Comparison of ENCODE assay signal across 9 cellular contexts in the genomic region with DNA sequence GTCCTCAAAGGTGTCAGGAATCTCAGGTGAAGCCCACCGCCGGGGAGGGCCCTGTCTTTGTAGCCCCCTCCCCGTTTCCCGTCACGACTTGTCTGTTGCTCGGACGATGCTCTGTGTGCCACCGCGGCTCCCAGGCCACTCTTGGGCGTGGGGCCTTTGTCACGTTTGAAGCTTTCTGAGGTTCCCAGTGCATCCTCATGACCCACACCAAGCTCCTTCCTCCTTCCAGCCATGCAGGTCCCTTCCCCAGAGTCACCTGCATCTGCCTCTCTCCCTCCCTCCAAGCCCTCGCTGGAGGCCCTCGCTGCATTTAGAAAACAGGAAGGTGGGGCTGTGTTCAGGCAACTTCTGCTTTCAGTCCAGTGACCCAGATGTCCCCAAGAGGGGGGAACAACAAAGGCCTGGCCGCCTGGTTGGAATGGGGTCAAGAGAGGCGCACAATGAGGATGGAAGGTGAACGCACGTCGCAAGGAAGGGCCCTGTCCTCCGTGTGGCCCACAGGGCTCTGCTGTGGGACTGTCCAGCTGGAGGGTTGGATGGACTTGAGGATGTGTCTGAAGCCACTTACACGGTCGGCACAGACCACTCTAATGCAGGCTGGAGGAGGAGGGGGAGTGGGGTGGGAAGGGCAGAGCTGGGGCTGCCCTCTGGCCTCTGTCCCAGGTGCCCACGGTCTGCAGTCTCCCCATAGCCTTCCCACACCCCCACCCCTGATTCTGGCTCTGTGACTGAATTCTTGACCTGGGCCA. TPM values are rescaled to one million over a fixed set of nuclear protein-coding genes. Genes with fewer than 3 reads are reported as not detected.
DNase-seq lines count a peak whose midpoint lies in the region; ATAC-seq, FAIRE-seq and TF ChIP-seq lines count a peak whose summit lies in the region.
"Had no signal": no experiment of that assay in that cellular context is flagged by ENCODE, and none has a peak within 500 bp of the region (broad histone marks: within the 10 kb centered on the region; RNA-seq: fewer than 3 reads in every experiment).

No MANE protein-coding gene starts in this region.

- 69 to 71% methylated on average over 22 of the region's 22 CpGs for WGBS in esophagus, 2 donors

- H3K36me3 ChIP-seq in esophagus (ENCODE audit: control insufficient read depth in 2 of 2, insufficient read depth in 2 of 2, low read length in 1 of 2) = peaks cover 4 to 13% of the 10 kb centered on the region in 2 donors

- intact Hi-C loops in posterior vena cava (cut with DNase I) = no loop called here

- TF ChIP-seq POLR2A in GM12892 (IDR thresholded peaks at IDR 0.05; ENCODE audit: low read depth, low read length) = no peak

- no peak overlapping the region for H3K4me3 ChIP-seq in esophagus (ENCODE audit: low read depth in 1 of 2, low read length in 2 of 2)

- H3K27me3 ChIP-seq in esophagus (ENCODE audit: control insufficient read depth in 1 of 2, insufficient read depth in 2 of 2, low read length in 2 of 2) = no peaks in the 10 kb centered on the region

- DNase-seq in GM12892 (ENCODE audit: insufficient read length) = peak; percentile 51
- peak; percentile 61 to 70 for DNase-seq in NOMO-1 (lab: John Stamatoyannopoulos, UW; ENCODE audit: unreplicated experiment in 2 of 2)
- peak; percentile 83 for DNase-seq in posterior vena cava (ENCODE audit: low spot score)
- no peak for DNase-seq in HCEC 1CT
- no peak for DNase-seq in middle frontal gyrus (ENCODE audit: extremely low spot score, low spot score)

- no peaks in the 10 kb centered on the region for H3K9me3 ChIP-seq in esophagus (ENCODE audit: control insufficient read depth in 2 of 2, insufficient read depth in 1 of 2, low read depth in 1 of 2, low read length in 1 of 2)

- peak; percentile 84 for FAIRE-seq in GM12892 (lab: Jason Lieb, UNC)

- peaks cover 2 to 12% of the 10 kb centered on the region in 2 donors for H3K4me1 ChIP-seq in esophagus (ENCODE audit: control insufficient read depth in 2 of 2, insufficient read depth in 2 of 2, low read length in 1 of 2)

- ATAC-seq in GM21786 (IDR thresholded peaks at IDR 0.05; ENCODE audit: unreplicated experiment) (no peak), GM21576 (IDR thresholded peaks at IDR 0.05; ENCODE audit: unreplicated experiment) (no peak)

- H3K27ac ChIP-seq in esophagus (ENCODE audit: low read depth in 2 of 2, low read length in 1 of 2) = peak overlapping the region; percentile 67 to 74

RNA-seq across cellular contexts. Expression of a gene that starts 59.8 kb away (rescaled TPM):
- not detected for polyA plus RNA-seq in GM12892 (2012; ENCODE audit: missing spikeins)
- not detected for polyA plus RNA-seq in esophagus
- total RNA-seq in posterior vena cava = not detected
- total RNA-seq: dermis microvascular lymphatic vessel endothelial cell had no signal

Comparison
In these comparisons a context has a peak if more than half of its experiments do, and no peak if none do; other contexts are left out.
1. DNase-seq: peak in GM12892 (single experiment), NOMO-1 (2 of 2) and posterior vena cava (single experiment); none in HCEC 1CT (single experiment) and middle frontal gyrus (single experiment).